ENCODE assay signal across 15 cellular contexts in the genomic region with DNA sequence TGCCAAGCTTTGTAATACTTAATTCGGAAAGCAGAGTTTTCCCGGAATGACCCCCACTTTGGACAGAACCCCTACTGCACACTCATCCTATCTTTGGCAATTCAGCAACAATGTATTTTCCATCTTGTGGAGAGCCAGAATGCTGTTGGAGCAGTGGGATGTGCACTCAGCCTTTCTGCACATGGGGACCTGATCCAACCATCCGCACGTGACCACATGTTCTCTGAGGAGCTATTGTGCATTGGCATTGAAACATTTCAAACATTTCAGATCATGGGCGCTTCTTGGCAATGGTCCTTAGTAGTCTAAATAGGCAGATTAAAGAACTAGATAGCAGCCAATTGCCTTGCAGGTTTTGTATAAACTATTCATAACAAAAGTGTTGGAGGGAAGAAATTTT.
A peak's percentile ranks its signal among the peaks of the same experiment; 100 is the strongest.
DNase-seq lines count a peak whose midpoint lies in the region; ATAC-seq lines count a peak whose summit lies in the region.
"Had no signal": no experiment of that assay in that cellular context is flagged by ENCODE, and none has a peak within 500 bp of the region (broad histone marks: within the 10 kb centered on the region; RNA-seq: fewer than 3 reads in every experiment).

No MANE protein-coding gene starts in this region.

- H3K27me3 ChIP-seq in Karpas-422 (ENCODE audit: low read length) (no peaks in the 10 kb centered on the region), mesenchymal stem cell (ENCODE audit: control insufficient read depth in 1 of 2, insufficient read depth in 1 of 2, low read length in 2 of 2) (no peaks in the 10 kb centered on the region)
- no peaks in the 10 kb centered on the region for H3K27me3 ChIP-seq in naive thymus-derived CD4-positive, alpha-beta T cell (ENCODE audit: control insufficient read depth in 2 of 2, insufficient read depth in 2 of 2, low read length in 2 of 2)

- H3K4me3 ChIP-seq in Karpas-422 (ENCODE audit: low read length) (no peak overlapping the region), mesenchymal stem cell (ENCODE audit: insufficient read depth in 1 of 2, low read depth in 1 of 2, low read length in 2 of 2) (no peak overlapping the region)
- H3K4me3 ChIP-seq in naive thymus-derived CD4-positive, alpha-beta T cell (ENCODE audit: low read length), result no peak overlapping the region
- H3K4me3 ChIP-seq: A549 had no signal

- no peaks in the 10 kb centered on the region for H3K36me3 ChIP-seq in Karpas-422 (ENCODE audit: insufficient read depth, low read length)
- no peaks in the 10 kb centered on the region for H3K36me3 ChIP-seq in naive thymus-derived CD4-positive, alpha-beta T cell (ENCODE audit: control insufficient read depth in 2 of 3, insufficient read depth in 3 of 3, low read length in 3 of 3)
- no peaks in the 10 kb centered on the region for H3K36me3 ChIP-seq in mesenchymal stem cell (ENCODE audit: control insufficient read depth in 1 of 2, insufficient read depth in 2 of 2, low read depth in 1 of 2, low read length in 2 of 2)

- H3K79me2 ChIP-seq in Karpas-422 (ENCODE audit: low read length), result no peaks in the 10 kb centered on the region

- no peak overlapping the region for H2BK120ac ChIP-seq in mesenchymal stem cell (ENCODE audit: low read depth, low read length)

- no peaks in the 10 kb centered on the region for H3K79me1 ChIP-seq in mesenchymal stem cell (replicated peaks; ENCODE audit: low read length, poor library complexity, severe bottlenecking)

- no peaks in the 10 kb centered on the region for H3K9me2 ChIP-seq in Karpas-422 (replicated peaks; ENCODE audit: insufficient read depth, low read length)

- H3K9me3 Mint-ChIP-seq in naive thymus-derived CD4-positive, alpha-beta T cell, result peaks cover 0 to 4% (median 0%) of the 10 kb centered on the region in 11 donors
- H3K9me3 Mint-ChIP-seq: CD8-positive, alpha-beta T cell had no signal

- H2AFZ ChIP-seq in Karpas-422 (ENCODE audit: low read length) (no peak overlapping the region), mesenchymal stem cell (ENCODE audit: low read depth, low read length) (no peak overlapping the region)

- peaks cover 0 to 5% (median 0%) of the 10 kb centered on the region in 7 donors for H3K4me1 Mint-ChIP-seq in naive thymus-derived CD4-positive, alpha-beta T cell

- H3K23ac ChIP-seq in mesenchymal stem cell (ENCODE audit: low read length in 2 of 2), result no peak overlapping the region

- POLR2A ChIA-PET in naive thymus-derived CD4-positive, alpha-beta T cell (lab: Charles Lee), result no interaction called here

- H3K27ac Mint-ChIP-seq in naive thymus-derived CD4-positive, alpha-beta T cell, result no peak overlapping the region
- H3K27ac Mint-ChIP-seq: CD14-positive monocyte; CD8-positive, alpha-beta T cell; H9 had no signal

- no peaks in the 10 kb centered on the region for H4K20me1 ChIP-seq in Karpas-422 (ENCODE audit: insufficient read depth, low read depth, low read length)

- H3K4me1 ChIP-seq in Karpas-422 (ENCODE audit: low read length) (no peaks in the 10 kb centered on the region), mesenchymal stem cell (ENCODE audit: control insufficient read depth, insufficient read depth, low read depth, low read length) (peaks cover 6% of the 10 kb centered on the region)
- H3K4me1 ChIP-seq in naive thymus-derived CD4-positive, alpha-beta T cell (ENCODE audit: control insufficient read depth in 2 of 2, insufficient read depth in 2 of 2, low read length in 2 of 2), result no peaks in the 10 kb centered on the region
- H3K4me1 ChIP-seq: A549 had no signal

- intact Hi-C loops in naive thymus-derived CD4-positive, alpha-beta T cell (cut with micrococcal nuclease), result no loop called here

- no peak overlapping the region for H4K91ac ChIP-seq in mesenchymal stem cell (ENCODE audit: low read length)

- H3K14ac ChIP-seq in mesenchymal stem cell (ENCODE audit: low read length in 2 of 2), result no peak overlapping the region

- no peak overlapping the region for H2AK5ac ChIP-seq in mesenchymal stem cell (ENCODE audit: low read length, severe bottlenecking)

- H3K4me2 ChIP-seq in Karpas-422 (ENCODE audit: low read depth, low read length, poor library complexity, severe bottlenecking) (no peak overlapping the region), mesenchymal stem cell (ENCODE audit: low read length, poor library complexity, severe bottlenecking) (no peak overlapping the region)
- H3K4me2 ChIP-seq: A549 had no signal

- no peak overlapping the region for H3K9ac ChIP-seq in Karpas-422 (ENCODE audit: low read length)
- H3K9ac ChIP-seq in mesenchymal stem cell (ENCODE audit: low read length), result no peak overlapping the region

- no peak overlapping the region for H3K18ac ChIP-seq in mesenchymal stem cell (ENCODE audit: low read depth in 1 of 2, low read length in 2 of 2)

- no peak for ATAC-seq in naive thymus-derived CD4-positive, alpha-beta T cell
- ATAC-seq: A549; CD8-positive, alpha-beta T cell; HepG2 had no signal

- H3K4me3 Mint-ChIP-seq in naive thymus-derived CD4-positive, alpha-beta T cell, result no peak overlapping the region
- H3K4me3 Mint-ChIP-seq: CD14-positive monocyte; CD8-positive, alpha-beta T cell; H9 had no signal

- no peak overlapping the region for H3K4ac ChIP-seq in mesenchymal stem cell (ENCODE audit: low read depth in 1 of 2, low read length in 2 of 2)

- peaks cover 0 to 3% (median 0%) of the 10 kb centered on the region in 5 donors for H3K36me3 Mint-ChIP-seq in naive thymus-derived CD4-positive, alpha-beta T cell
- H3K36me3 Mint-ChIP-seq: CD8-positive, alpha-beta T cell had no signal

- no peak overlapping the region for H4K8ac ChIP-seq in mesenchymal stem cell (ENCODE audit: low read length)

- peaks cover 27 to 42% (median 29%) of the 10 kb centered on the region in 5 donors for H3K27me3 Mint-ChIP-seq in naive thymus-derived CD4-positive, alpha-beta T cell

- CTCF ChIA-PET in naive thymus-derived CD4-positive, alpha-beta T cell (lab: Charles Lee), result no interaction called here

- WGBS in mesenchymal stem cell, result 80% methylated on average over 5 of the region's 5 CpGs

- H2BK15ac ChIP-seq in mesenchymal stem cell (ENCODE audit: low read depth, poor library complexity, severe bottlenecking), result no peak overlapping the region

- no peak overlapping the region for H2BK5ac ChIP-seq in mesenchymal stem cell (ENCODE audit: low read depth, low read length, poor library complexity, severe bottlenecking)

- no peak overlapping the region for H2BK12ac ChIP-seq in mesenchymal stem cell (ENCODE audit: low read length in 2 of 2)

- DNase-seq in Karpas-422 (peak; percentile 4), astrocyte of the hippocampus (ENCODE audit: low read depth, low spot score) (peak; percentile 66), foreskin melanocyte (peak; percentile 37), mesenchymal stem cell (no peak), activated gamma-delta T cell (lab: John Stamatoyannopoulos, UW) (no peak)
- DNase-seq in naive thymus-derived CD4-positive, alpha-beta T cell, result no peak
- DNase-seq: Caco-2; CD8-positive, alpha-beta T cell; DND-41; GDM1; GOT3; H9 had no signal

- H3K9me3 ChIP-seq in Karpas-422 (ENCODE audit: low read length) (no peaks in the 10 kb centered on the region), mesenchymal stem cell (ENCODE audit: control insufficient read depth, low read length) (peaks cover 12% of the 10 kb centered on the region)
- H3K9me3 ChIP-seq in naive thymus-derived CD4-positive, alpha-beta T cell (ENCODE audit: control insufficient read depth in 2 of 3, low read length in 3 of 3), result no peaks in the 10 kb centered on the region

- no peak overlapping the region for H3K27ac ChIP-seq in Karpas-422 (ENCODE audit: low read length)
- no peak overlapping the region for H3K27ac ChIP-seq in naive thymus-derived CD4-positive, alpha-beta T cell (ENCODE audit: low read depth, low read length)
- no peak overlapping the region for H3K27ac ChIP-seq in mesenchymal stem cell (ENCODE audit: low read length, poor library complexity, severe bottlenecking)
- H3K27ac ChIP-seq: A549 had no signal

Comparison
In these comparisons a context has a peak if more than half of its experiments do, and no peak if none do; other contexts are left out.
1. DNase-seq: peak in Karpas-422 (single experiment), astrocyte of the hippocampus (single experiment) and foreskin melanocyte (single experiment); none in naive thymus-derived CD4-positive, alpha-beta T cell (0 of 9), mesenchymal stem cell (single experiment) and activated gamma-delta T cell (single experiment).